In the genomic region with DNA sequence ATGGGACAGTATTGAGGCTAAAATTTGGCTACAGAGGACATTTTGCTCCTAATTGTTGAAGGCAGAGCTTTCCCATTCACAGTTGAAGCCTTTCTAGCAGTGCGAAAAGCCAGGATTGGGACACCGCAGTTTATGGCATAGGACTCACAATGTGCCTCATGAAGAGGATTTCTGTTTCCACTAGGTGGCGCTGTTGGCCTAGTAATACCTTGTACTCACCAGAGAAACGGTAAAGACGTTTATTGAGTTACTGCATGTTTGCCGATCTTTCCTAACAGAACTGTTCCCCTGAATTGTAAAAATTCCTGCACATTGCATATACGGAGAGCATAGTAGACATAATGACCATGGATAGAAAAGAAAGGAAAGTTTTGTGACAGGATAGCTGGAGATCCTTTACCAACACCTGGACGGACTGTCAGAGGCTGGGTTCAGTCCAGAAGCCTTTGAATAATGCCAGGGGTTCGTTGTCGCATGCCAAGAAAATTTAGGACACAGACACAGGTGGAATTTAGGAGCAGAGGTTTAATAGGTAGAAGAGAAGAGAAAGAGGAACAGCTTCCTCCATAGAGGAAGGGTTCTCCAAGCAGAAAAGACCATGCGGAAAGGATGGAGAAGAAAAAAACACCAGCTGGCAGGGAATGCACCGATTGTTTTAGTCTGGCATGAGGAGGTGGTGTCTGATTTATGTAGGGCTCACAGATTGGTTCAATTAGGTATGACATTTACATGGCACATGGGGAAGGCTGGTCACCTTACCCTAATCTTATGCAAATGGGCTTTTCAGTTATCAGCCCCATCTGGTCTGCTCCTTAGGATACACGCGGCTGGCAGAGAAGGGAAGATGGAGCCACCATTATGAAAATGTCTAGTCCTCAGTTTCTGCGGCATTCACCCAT, we compare ENCODE assay signal across 8 cellular contexts. TPM values are rescaled to one million over a fixed set of nuclear protein-coding genes. Genes with fewer than 3 reads are reported as not detected.
A peak's percentile ranks its signal among the peaks of the same experiment; 100 is the strongest.
DNase-seq lines count a peak whose midpoint lies in the region; ATAC-seq, FAIRE-seq and TF ChIP-seq lines count a peak whose summit lies in the region.

No MANE protein-coding gene starts in this region.

- H3K36me3 ChIP-seq in Caco-2 (ENCODE audit: control insufficient read depth, insufficient read depth, low read length): no peaks in the 10 kb centered on the region
- no peaks in the 10 kb centered on the region for H3K36me3 ChIP-seq in SJSA1
- H3K36me3 ChIP-seq in breast epithelium: no peaks in the 10 kb centered on the region
- H3K36me3 ChIP-seq in HepG2 (replicated peaks in 1 of 2; ENCODE audit: control insufficient read depth in 1 of 2, insufficient read depth in 2 of 2, low read length in 2 of 2): no peaks in the 10 kb centered on the region
- no peaks in the 10 kb centered on the region for H3K36me3 ChIP-seq in suprapubic skin

- TF ChIP-seq POLR2A in breast epithelium (IDR thresholded peaks at IDR 0.05) (no peak), HepG2 (IDR thresholded peaks at IDR 0.05; ENCODE audit: insufficient read depth in 1 of 2, low read depth in 2 of 2, low read length in 2 of 2) (no peak), suprapubic skin (IDR thresholded peaks at IDR 0.05) (no peak)

- H3K36me3 Mint-ChIP-seq in Caco-2 (ENCODE audit: insufficient read depth, unreplicated experiment): no peaks in the 10 kb centered on the region

- TF ChIP-seq CTCF in Caco-2 (IDR thresholded peaks at IDR 0.05; ENCODE audit: insufficient read depth in 1 of 2, low read depth in 1 of 2, low read length in 1 of 2, severe bottlenecking in 1 of 2, unreplicated experiment in 1 of 2): peak; percentile 73 to 79
- TF ChIP-seq CTCF in breast epithelium (IDR thresholded peaks at IDR 0.05): peak; percentile 17 to 43 (median 28)
- TF ChIP-seq CTCF in HepG2 (CRISPR knock-in tag; IDR thresholded peaks at IDR 0.05): peak; percentile 70
- peak; percentile 8 to 30 for TF ChIP-seq CTCF in suprapubic skin (IDR thresholded peaks at IDR 0.05)

- no peak overlapping the region for H3K4me2 ChIP-seq in HepG2 (ENCODE audit: low read depth, low read length)

- ATAC-seq in GM21576 (IDR thresholded peaks at IDR 0.05; ENCODE audit: unreplicated experiment) (peak; percentile 70), HepG2 (peak; percentile 69), HG03139 (IDR thresholded peaks at IDR 0.05; ENCODE audit: unreplicated experiment) (no peak)

- 37% methylated on average over 15 of the region's 15 CpGs for WGBS in HepG2 (ENCODE audit: low lambda C conversion rate)
- 39% methylated on average over 15 of the region's 15 CpGs for WGBS in suprapubic skin

- no peak overlapping the region for H2AFZ ChIP-seq in HepG2 (ENCODE audit: low read length)

- H3K9ac ChIP-seq in HepG2 (ENCODE audit: insufficient read depth, low read depth, low read length): no peak overlapping the region

- peaks cover 6% of the 10 kb centered on the region for H3K4me1 Mint-ChIP-seq in Caco-2 (ENCODE audit: low read depth, unreplicated experiment)

- no peak overlapping the region for H3K27ac Mint-ChIP-seq in Caco-2 (ENCODE audit: unreplicated experiment)

- DNase-seq in Caco-2 (peak; percentile 73 to 83), NCI-H1105 treated with DMSO at 0.1 percent for 48 hours (lab: John Stamatoyannopoulos, UW) (peak; percentile 80), SJSA1 (ENCODE audit: low read depth in 1 of 2, low spot score in 2 of 2) (peak; percentile 46 to 82), breast epithelium (ENCODE audit: low spot score in 2 of 2) (no peak), HepG2 (ENCODE audit: low spot score) (peak; percentile 45), suprapubic skin (ENCODE audit: low spot score in 2 of 2) (no peak)

- POLR2A ChIA-PET in Caco-2 (lab: Charles Lee) (no interaction called here), HepG2 (lab: Yijun Ruan, JAX) (no interaction called here)

- no peak overlapping the region for H3K4me3 Mint-ChIP-seq in Caco-2 (ENCODE audit: unreplicated experiment)

- H3K27me3 ChIP-seq in Caco-2 (replicated peaks; ENCODE audit: control insufficient read depth, insufficient read depth, low read length) (no peaks in the 10 kb centered on the region; the same call in 1 of the 2 replicates), SJSA1 (replicated peaks) (peaks cover 26% of the 10 kb centered on the region), breast epithelium (peaks cover 0 to 5% of the 10 kb centered on the region in 2 donors), HepG2 (ENCODE audit: control insufficient read depth in 1 of 2, insufficient read depth in 2 of 2, low read length in 2 of 2) (no peaks in the 10 kb centered on the region), suprapubic skin (no peaks in the 10 kb centered on the region)

- H3K9me3 Mint-ChIP-seq in Caco-2 (ENCODE audit: unreplicated experiment): peaks cover 17% of the 10 kb centered on the region

- no peak overlapping the region for H3K4me3 ChIP-seq in Caco-2 (ENCODE audit: low read depth, low read length)
- no peak overlapping the region for H3K4me3 ChIP-seq in SJSA1
- no peak overlapping the region for H3K4me3 ChIP-seq in breast epithelium
- H3K4me3 ChIP-seq in HepG2 (replicated peaks in 1 of 3; ENCODE audit: insufficient read depth in 1 of 3, low read depth in 2 of 3, low read length in 3 of 3): no peak overlapping the region
- H3K4me3 ChIP-seq in suprapubic skin: no peak overlapping the region

- no peaks in the 10 kb centered on the region for H3K79me2 ChIP-seq in HepG2 (ENCODE audit: insufficient read depth, low read length)

- TF ChIP-seq EP300 in HepG2 (IDR thresholded peaks at IDR 0.05; ENCODE audit: low read depth in 2 of 2, low read length in 2 of 2) (no peak), HepG2 (CRISPR knock-in tag; IDR thresholded peaks at IDR 0.05; ENCODE audit: borderline replicate concordance) (no peak), suprapubic skin (IDR thresholded peaks at IDR 0.05) (no peak)

- no peak for TF ChIP-seq RAD21 in HepG2 (CRISPR knock-in tag; IDR thresholded peaks at IDR 0.05)

- BruUV-seq in Caco-2 (replicated peaks; lab: Mats Ljungman, UMichigan) (no TSS peak), HepG2 (replicated peaks; lab: Mats Ljungman, UMichigan) (no TSS peak)

- FAIRE-seq in HepG2 (lab: Jason Lieb, UNC): no peak

- in situ Hi-C loops in HepG2 (cut with HindIII; ENCODE audit: extremely low pct_ligation_motif_present, low pct_unique_long_range_greater_than_20kb): no loop called here

- H3K27ac ChIP-seq in SJSA1: no peak overlapping the region
- no peak overlapping the region for H3K27ac ChIP-seq in breast epithelium
- H3K27ac ChIP-seq in HepG2 (ENCODE audit: extremely low read length, insufficient read depth, low read length): no peak overlapping the region
- no peak overlapping the region for H3K27ac ChIP-seq in suprapubic skin

- H3K27me3 Mint-ChIP-seq in Caco-2 (ENCODE audit: insufficient read depth, unreplicated experiment): peaks cover 13% of the 10 kb centered on the region

- CTCF ChIA-PET in Caco-2 (lab: Charles Lee) (interaction anchor here (1.0 to 1.3 kb wide), 2 partner anchors 10 to 19 kb away, joined by 3 to 4 read pairs; a partner anchor contains a TSS), HepG2 (lab: Yijun Ruan, JAX; ENCODE audit: low intra/inter-chr PET ratio, low total read pairs) (interaction anchor here (1.3 to 1.8 kb wide), 2 partner anchors 379 to 755 kb away, joined by 4 to 8 read pairs; no protein-coding TSS in a partner anchor)

- no peaks in the 10 kb centered on the region for H4K20me1 ChIP-seq in HepG2 (ENCODE audit: insufficient read depth, low read length)

- H3K4me1 ChIP-seq in Caco-2 (no peaks in the 10 kb centered on the region), SJSA1 (replicated peaks) (no peaks in the 10 kb centered on the region), breast epithelium (no peaks in the 10 kb centered on the region), HepG2 (ENCODE audit: insufficient read depth, low read length) (no peaks in the 10 kb centered on the region), suprapubic skin (no peaks in the 10 kb centered on the region)

- intact Hi-C loops in Caco-2 (cut with micrococcal nuclease; ENCODE audit: unreplicated experiment) (loop anchor here (1.0 to 5.0 kb wide), 5 partner anchors 200 to 754 kb away; no protein-coding TSS in a partner anchor), breast epithelium (cut with DNase I; ENCODE audit: low total_unique reads) (no loop called here), HepG2 (cut with micrococcal nuclease; ENCODE audit: unreplicated experiment) (no loop called here)

- no peaks in the 10 kb centered on the region for H3K9me3 ChIP-seq in Caco-2
- H3K9me3 ChIP-seq in SJSA1 (replicated peaks): peaks cover 5% of the 10 kb centered on the region; the same call in 1 of the 2 replicates
- peaks cover 4 to 15% of the 10 kb centered on the region in 2 donors for H3K9me3 ChIP-seq in breast epithelium
- peaks cover 21% of the 10 kb centered on the region for H3K9me3 ChIP-seq in HepG2 (ENCODE audit: low read length)
- peaks cover 5% of the 10 kb centered on the region for H3K9me3 ChIP-seq in suprapubic skin

RNA-seq across cellular contexts. Expression of a gene that starts 10.8 kb away (rescaled TPM):
- total RNA-seq in Caco-2 (2022): not detected in 2 replicates
- not detected in 2 replicates for total RNA-seq in SJSA1 (2014; rRNA removed; shearing (Covaris generic))
- not detected for total RNA-seq in breast epithelium
- not detected in 2 replicates for total RNA-seq in HepG2 (2016; rRNA removed; fragmentation: Illumina TruSeq; extraction: Trizol)
- total RNA-seq in HepG2 (2016; cell fraction: cytosol; rRNA removed; fragmentation: Illumina TruSeq; extraction: Trizol; ENCODE audit: low read depth): not detected in 2 replicates
- not detected in 2 replicates for total RNA-seq in HepG2 (2016; cell fraction: insoluble cytoplasmic fraction; rRNA removed; fragmentation: Illumina TruSeq; extraction: Trizol)
- total RNA-seq in HepG2 (2016; cell fraction: membrane; rRNA removed; fragmentation: Illumina TruSeq; extraction: Trizol): not detected in 2 replicates
- not detected in 2 replicates for total RNA-seq in HepG2 (2016; cell fraction: nucleus; rRNA removed; fragmentation: Illumina TruSeq; extraction: Trizol)
- not detected in 2 replicates for polyA plus RNA-seq in HepG2 (2011; rRNA removed)
- not detected in 2 replicates for polyA plus RNA-seq in HepG2 (2011; cell fraction: cytosol; rRNA removed)
- polyA plus RNA-seq in HepG2 (2011; cell fraction: nucleus; rRNA removed): not detected in 2 replicates
- polyA plus RNA-seq in HepG2 (2012): not detected in 2 replicates
- not detected in 2 replicates for polyA plus RNA-seq in HepG2 (2016; cell fraction: cytosol; fragmentation: Illumina TruSeq; extraction: Trizol; ENCODE audit: low read depth)
- not detected in 2 replicates for polyA plus RNA-seq in HepG2 (2016; cell fraction: insoluble cytoplasmic fraction; fragmentation: Illumina TruSeq; extraction: Trizol; ENCODE audit: low read depth)
- polyA plus RNA-seq in HepG2 (2016; cell fraction: membrane; fragmentation: Illumina TruSeq; extraction: Trizol; ENCODE audit: low read depth): not detected in 2 replicates
- polyA plus RNA-seq in HepG2 (2016; cell fraction: nucleus; fragmentation: Illumina TruSeq; extraction: Trizol; ENCODE audit: insufficient read depth, low read depth): not detected in 2 replicates
- not detected in 2 replicates for polyA minus RNA-seq in HepG2 (2011; rRNA and poly(A)+ RNA removed; ENCODE audit: low replicate concordance)
- polyA minus RNA-seq in HepG2 (2011; cell fraction: cytosol; rRNA and poly(A)+ RNA removed): not detected in 2 replicates
- not detected in 2 replicates for polyA minus RNA-seq in HepG2 (2011; cell fraction: nucleus; rRNA and poly(A)+ RNA removed)
- not detected for total RNA-seq in suprapubic skin

RNA-seq across cellular contexts. Expression of a gene that starts 17.3 kb away (rescaled TPM):
- total RNA-seq in Caco-2 (2022): not detected in 2 replicates
- 0.11 and 0.13 TPM in 2 replicates for total RNA-seq in SJSA1 (2014; rRNA removed; shearing (Covaris generic))
- under 1 TPM; 0.29 to 0.33 (median 0.32) TPM for total RNA-seq in breast epithelium
- total RNA-seq in HepG2 (2016; rRNA removed; fragmentation: Illumina TruSeq; extraction: Trizol): not detected in 2 replicates
- total RNA-seq in HepG2 (2016; cell fraction: cytosol; rRNA removed; fragmentation: Illumina TruSeq; extraction: Trizol; ENCODE audit: low read depth): not detected in 2 replicates
- not detected in 2 replicates for total RNA-seq in HepG2 (2016; cell fraction: insoluble cytoplasmic fraction; rRNA removed; fragmentation: Illumina TruSeq; extraction: Trizol)
- not detected in 2 replicates for total RNA-seq in HepG2 (2016; cell fraction: membrane; rRNA removed; fragmentation: Illumina TruSeq; extraction: Trizol)
- total RNA-seq in HepG2 (2016; cell fraction: nucleus; rRNA removed; fragmentation: Illumina TruSeq; extraction: Trizol): not detected in 2 replicates
- not detected in 2 replicates for polyA plus RNA-seq in HepG2 (2011; rRNA removed)
- not detected in 2 replicates for polyA plus RNA-seq in HepG2 (2011; cell fraction: cytosol; rRNA removed)
- polyA plus RNA-seq in HepG2 (2011; cell fraction: nucleus; rRNA removed): not detected in 2 replicates
- not detected in 2 replicates for polyA plus RNA-seq in HepG2 (2012)
- not detected in 2 replicates for polyA plus RNA-seq in HepG2 (2016; cell fraction: cytosol; fragmentation: Illumina TruSeq; extraction: Trizol; ENCODE audit: low read depth)
- polyA plus RNA-seq in HepG2 (2016; cell fraction: insoluble cytoplasmic fraction; fragmentation: Illumina TruSeq; extraction: Trizol; ENCODE audit: low read depth): not detected in 2 replicates
- polyA plus RNA-seq in HepG2 (2016; cell fraction: membrane; fragmentation: Illumina TruSeq; extraction: Trizol; ENCODE audit: low read depth): not detected in 2 replicates
- polyA plus RNA-seq in HepG2 (2016; cell fraction: nucleus; fragmentation: Illumina TruSeq; extraction: Trizol; ENCODE audit: insufficient read depth, low read depth): not detected in 2 replicates
- not detected in 2 replicates for polyA minus RNA-seq in HepG2 (2011; rRNA and poly(A)+ RNA removed; ENCODE audit: low replicate concordance)
- not detected in 2 replicates for polyA minus RNA-seq in HepG2 (2011; cell fraction: cytosol; rRNA and poly(A)+ RNA removed)
- not detected in 2 replicates for polyA minus RNA-seq in HepG2 (2011; cell fraction: nucleus; rRNA and poly(A)+ RNA removed)
- under 1 TPM in 2 of 4 donors, not detected in 2; 0.24 to 0.34 TPM for total RNA-seq in suprapubic skin

RNA-seq across cellular contexts. Expression of a gene that starts 18.4 kb away (rescaled TPM):
- total RNA-seq in Caco-2 (2022) (4.9 and 6.9 TPM in 2 replicates), breast epithelium (10 to 100 TPM; 12.6 to 30.0 (median 19.3) TPM), HepG2 (2016; rRNA removed; fragmentation: Illumina TruSeq; extraction: Trizol) (not detected in 2 replicates), suprapubic skin (10 to 100 TPM in 1 of 4 donors, 1 to 10 TPM in 3; 5.6 to 16.6 (median 7.4) TPM)
- 20.7 and 42.9 TPM in 2 replicates for total RNA-seq in SJSA1 (2014; rRNA removed; shearing (Covaris generic))
- not detected in 2 replicates for total RNA-seq in HepG2 (2016; cell fraction: cytosol; rRNA removed; fragmentation: Illumina TruSeq; extraction: Trizol; ENCODE audit: low read depth)
- not detected in 2 replicates for total RNA-seq in HepG2 (2016; cell fraction: insoluble cytoplasmic fraction; rRNA removed; fragmentation: Illumina TruSeq; extraction: Trizol)
- total RNA-seq in HepG2 (2016; cell fraction: membrane; rRNA removed; fragmentation: Illumina TruSeq; extraction: Trizol): not detected in 2 replicates
- not detected in 2 replicates for total RNA-seq in HepG2 (2016; cell fraction: nucleus; rRNA removed; fragmentation: Illumina TruSeq; extraction: Trizol)
- not detected in 2 replicates for polyA plus RNA-seq in HepG2 (2011; rRNA removed)
- not detected in 2 replicates for polyA plus RNA-seq in HepG2 (2011; cell fraction: cytosol; rRNA removed)
- not detected in 2 replicates for polyA plus RNA-seq in HepG2 (2011; cell fraction: nucleus; rRNA removed)
- not detected in 2 replicates for polyA plus RNA-seq in HepG2 (2012)
- polyA plus RNA-seq in HepG2 (2016; cell fraction: cytosol; fragmentation: Illumina TruSeq; extraction: Trizol; ENCODE audit: low read depth): not detected in 2 replicates
- not detected in 2 replicates for polyA plus RNA-seq in HepG2 (2016; cell fraction: insoluble cytoplasmic fraction; fragmentation: Illumina TruSeq; extraction: Trizol; ENCODE audit: low read depth)
- polyA plus RNA-seq in HepG2 (2016; cell fraction: membrane; fragmentation: Illumina TruSeq; extraction: Trizol; ENCODE audit: low read depth): not detected in 2 replicates
- not detected in 2 replicates for polyA plus RNA-seq in HepG2 (2016; cell fraction: nucleus; fragmentation: Illumina TruSeq; extraction: Trizol; ENCODE audit: insufficient read depth, low read depth)
- polyA minus RNA-seq in HepG2 (2011; rRNA and poly(A)+ RNA removed; ENCODE audit: low replicate concordance): 3.2 TPM in 1 of 2 replicates, not detected in the other
- polyA minus RNA-seq in HepG2 (2011; cell fraction: cytosol; rRNA and poly(A)+ RNA removed): not detected in 2 replicates
- not detected in 2 replicates for polyA minus RNA-seq in HepG2 (2011; cell fraction: nucleus; rRNA and poly(A)+ RNA removed)

RNA-seq across cellular contexts. Expression of a gene that starts 32.6 kb away (rescaled TPM):
- not detected in 2 replicates for total RNA-seq in Caco-2 (2022)
- not detected in 2 replicates for total RNA-seq in SJSA1 (2014; rRNA removed; shearing (Covaris generic))
- total RNA-seq in breast epithelium: not detected
- not detected in 2 replicates for total RNA-seq in HepG2 (2016; rRNA removed; fragmentation: Illumina TruSeq; extraction: Trizol)
- not detected in 2 replicates for total RNA-seq in HepG2 (2016; cell fraction: cytosol; rRNA removed; fragmentation: Illumina TruSeq; extraction: Trizol; ENCODE audit: low read depth)
- total RNA-seq in HepG2 (2016; cell fraction: insoluble cytoplasmic fraction; rRNA removed; fragmentation: Illumina TruSeq; extraction: Trizol): not detected in 2 replicates
- not detected in 2 replicates for total RNA-seq in HepG2 (2016; cell fraction: membrane; rRNA removed; fragmentation: Illumina TruSeq; extraction: Trizol)
- total RNA-seq in HepG2 (2016; cell fraction: nucleus; rRNA removed; fragmentation: Illumina TruSeq; extraction: Trizol): not detected in 2 replicates
- polyA plus RNA-seq in HepG2 (2011; rRNA removed): not detected in 2 replicates
- polyA plus RNA-seq in HepG2 (2011; cell fraction: cytosol; rRNA removed): not detected in 2 replicates
- polyA plus RNA-seq in HepG2 (2011; cell fraction: nucleus; rRNA removed): not detected in 2 replicates
- polyA plus RNA-seq in HepG2 (2012): not detected in 2 replicates
- polyA plus RNA-seq in HepG2 (2016; cell fraction: cytosol; fragmentation: Illumina TruSeq; extraction: Trizol; ENCODE audit: low read depth): not detected in 2 replicates
- polyA plus RNA-seq in HepG2 (2016; cell fraction: insoluble cytoplasmic fraction; fragmentation: Illumina TruSeq; extraction: Trizol; ENCODE audit: low read depth): not detected in 2 replicates
- polyA plus RNA-seq in HepG2 (2016; cell fraction: membrane; fragmentation: Illumina TruSeq; extraction: Trizol; ENCODE audit: low read depth): not detected in 2 replicates
- polyA plus RNA-seq in HepG2 (2016; cell fraction: nucleus; fragmentation: Illumina TruSeq; extraction: Trizol; ENCODE audit: insufficient read depth, low read depth): not detected in 2 replicates
- 0.28 TPM in 1 of 2 replicates, not detected in the other for polyA minus RNA-seq in HepG2 (2011; rRNA and poly(A)+ RNA removed; ENCODE audit: low replicate concordance)
- not detected in 2 replicates for polyA minus RNA-seq in HepG2 (2011; cell fraction: cytosol; rRNA and poly(A)+ RNA removed)
- polyA minus RNA-seq in HepG2 (2011; cell fraction: nucleus; rRNA and poly(A)+ RNA removed): not detected in 2 replicates
- total RNA-seq in suprapubic skin: not detected

RNA-seq across cellular contexts. Expression of a gene that starts 44.9 kb away (rescaled TPM):
- total RNA-seq in Caco-2 (2022) (not detected in 2 replicates), breast epithelium (not detected), HepG2 (2016; rRNA removed; fragmentation: Illumina TruSeq; extraction: Trizol) (not detected in 2 replicates), suprapubic skin (not detected)
- total RNA-seq in SJSA1 (2014; rRNA removed; shearing (Covaris generic)): not detected in 2 replicates
- not detected in 2 replicates for total RNA-seq in HepG2 (2016; cell fraction: cytosol; rRNA removed; fragmentation: Illumina TruSeq; extraction: Trizol; ENCODE audit: low read depth)
- total RNA-seq in HepG2 (2016; cell fraction: insoluble cytoplasmic fraction; rRNA removed; fragmentation: Illumina TruSeq; extraction: Trizol): not detected in 2 replicates
- not detected in 2 replicates for total RNA-seq in HepG2 (2016; cell fraction: membrane; rRNA removed; fragmentation: Illumina TruSeq; extraction: Trizol)
- total RNA-seq in HepG2 (2016; cell fraction: nucleus; rRNA removed; fragmentation: Illumina TruSeq; extraction: Trizol): not detected in 2 replicates
- polyA plus RNA-seq in HepG2 (2011; rRNA removed): not detected in 2 replicates
- not detected in 2 replicates for polyA plus RNA-seq in HepG2 (2011; cell fraction: cytosol; rRNA removed)
- polyA plus RNA-seq in HepG2 (2011; cell fraction: nucleus; rRNA removed): not detected in 2 replicates
- polyA plus RNA-seq in HepG2 (2012): not detected in 2 replicates
- polyA plus RNA-seq in HepG2 (2016; cell fraction: cytosol; fragmentation: Illumina TruSeq; extraction: Trizol; ENCODE audit: low read depth): not detected in 2 replicates
- polyA plus RNA-seq in HepG2 (2016; cell fraction: insoluble cytoplasmic fraction; fragmentation: Illumina TruSeq; extraction: Trizol; ENCODE audit: low read depth): not detected in 2 replicates
- not detected in 2 replicates for polyA plus RNA-seq in HepG2 (2016; cell fraction: membrane; fragmentation: Illumina TruSeq; extraction: Trizol; ENCODE audit: low read depth)
- not detected in 2 replicates for polyA plus RNA-seq in HepG2 (2016; cell fraction: nucleus; fragmentation: Illumina TruSeq; extraction: Trizol; ENCODE audit: insufficient read depth, low read depth)
- polyA minus RNA-seq in HepG2 (2011; rRNA and poly(A)+ RNA removed; ENCODE audit: low replicate concordance): not detected in 2 replicates
- not detected in 2 replicates for polyA minus RNA-seq in HepG2 (2011; cell fraction: cytosol; rRNA and poly(A)+ RNA removed)
- polyA minus RNA-seq in HepG2 (2011; cell fraction: nucleus; rRNA and poly(A)+ RNA removed): not detected in 2 replicates

Comparison
In these comparisons a context has a peak if more than half of its experiments do, and no peak if none do; other contexts are left out.
1. DNase-seq: peak in Caco-2 (2 of 2), NCI-H1105 treated with DMSO at 0.1 percent for 48 hours (single experiment), SJSA1 (2 of 2) and HepG2 (single experiment); none in breast epithelium (0 of 2) and suprapubic skin (0 of 2).
2. CTCF ChIP-seq: peak in every context shown above with its lines; median percentile 76 in Caco-2; 70 in HepG2; 28 in breast epithelium; 19 in suprapubic skin.